In genomic region chr18:56453576-56453975, GRCh38 we compare ENCODE assay signal across 23 cellular contexts.
DNase-seq lines count a peak whose midpoint lies in the region; ATAC-seq, FAIRE-seq and TF ChIP-seq lines count a peak whose summit lies in the region.
"Had no signal": no experiment of that assay in that cellular context is flagged by ENCODE, and none has a peak within 500 bp of the region (broad histone marks: within the 10 kb centered on the region; RNA-seq: fewer than 3 reads in every experiment).

No MANE protein-coding gene starts in this region.

- peaks cover 18% of the 10 kb centered on the region; the same call in 1 of the 2 replicates for H3K9me2 ChIP-seq in GM23338 (ENCODE audit: insufficient read depth)

- POLR2A ChIA-PET in H1 (lab: Charles Lee; ENCODE audit: partially characterized antibody) = interaction anchor here (0.6 kb wide), 1 partner anchor 1005 kb away, joined by 5 read pairs; no protein-coding TSS in a partner anchor
- POLR2A ChIA-PET in activated CD8-positive, alpha-beta T cell treated with anti-CD3 and anti-CD28 coated beads for 36 hours (lab: Charles Lee) = no interaction called here

- H3K23me2 ChIP-seq in H1 (ENCODE audit: low read depth, low read length) = no peaks in the 10 kb centered on the region

- 0 out of 2 replicates have a peak overlapping the region, but pooled peaks have one; percentile 17 for H3K4me3 ChIP-seq in GM23338
- no peak overlapping the region for H3K4me3 ChIP-seq in SK-N-MC
- H3K4me3 ChIP-seq in H1 (ENCODE audit: extremely low read depth in 1 of 4, insufficient read depth in 2 of 4, low read depth in 3 of 4, low read length in 4 of 4) = peak overlapping the region in 1 of 4 experiments; percentile 32; a peak in 1 of 8 replicates
- H3K4me3 ChIP-seq in mesendoderm (ENCODE audit: low read length) = no peak overlapping the region
- H3K4me3 ChIP-seq: A549; BLaER1 treated with 17β-estradiol and CSF1 and Interleukin-3, amounts not matched to agents 10 nM and 100 nM had no signal

- H4K5ac ChIP-seq in H1 (ENCODE audit: insufficient read length, low read depth, low read length) (no peak overlapping the region), mesendoderm (ENCODE audit: low read length) (no peak overlapping the region)

- no peak for TF ChIP-seq EP300 in H1 (IDR thresholded peaks at IDR 0.05; ENCODE audit: borderline replicate concordance in 1 of 2, low read depth in 2 of 2, low read length in 2 of 2)

- H3K4ac ChIP-seq in H1 (replicated peaks; ENCODE audit: insufficient read length, low read depth, low read length) (no peak overlapping the region), mesendoderm (ENCODE audit: low read depth, low read length) (no peak overlapping the region)

- no peaks in the 10 kb centered on the region; the same call in 1 of the 3 replicates for H3K36me3 Mint-ChIP-seq in GM23338 (ENCODE audit: low read depth)
- no peaks in the 10 kb centered on the region for H3K36me3 Mint-ChIP-seq in activated CD8-positive, alpha-beta T cell treated with anti-CD3 and anti-CD28 coated beads for 36 hours (ENCODE audit: low read depth)
- H3K36me3 Mint-ChIP-seq: CD8-positive, alpha-beta T cell had no signal

- no peaks in the 10 kb centered on the region for H3K27me3 Mint-ChIP-seq in GM23338 (ENCODE audit: insufficient read depth, low read depth, poor library complexity)
- H3K27me3 Mint-ChIP-seq in activated CD8-positive, alpha-beta T cell treated with anti-CD3 and anti-CD28 coated beads for 36 hours = no peaks in the 10 kb centered on the region
- H3K27me3 Mint-ChIP-seq: CD4-positive, alpha-beta T cell had no signal

- peaks cover 13% of the 10 kb centered on the region; the same call in 2 of the 3 replicates for H3K4me1 Mint-ChIP-seq in GM23338
- H3K4me1 Mint-ChIP-seq in activated CD8-positive, alpha-beta T cell treated with anti-CD3 and anti-CD28 coated beads for 36 hours (ENCODE audit: low read depth) = no peaks in the 10 kb centered on the region
- H3K4me1 Mint-ChIP-seq: B cell had no signal

- FAIRE-seq in H1 (lab: Jason Lieb, UNC) = no peak
- FAIRE-seq: A549, G401.6, GM12891, GM19239 had no signal

- H3K27me3 ChIP-seq in GM23338 (ENCODE audit: insufficient read depth) = no peaks in the 10 kb centered on the region
- H3K27me3 ChIP-seq in H1 (replicated peaks in 1 of 4; ENCODE audit: control insufficient read depth in 3 of 4, extremely low read depth in 1 of 4, insufficient read depth in 3 of 4, low read length in 3 of 4) = no peaks in the 10 kb centered on the region
- no peaks in the 10 kb centered on the region for H3K27me3 ChIP-seq in mesendoderm (ENCODE audit: insufficient read depth, low read length, poor library complexity)
- H3K27me3 ChIP-seq: BLaER1 treated with 17β-estradiol and CSF1 and Interleukin-3, amounts not matched to agents 10 nM and 100 nM had no signal

- H3K4me2 ChIP-seq in GM23338 (peak overlapping the region; percentile 30), H1 (ENCODE audit: insufficient read depth in 1 of 2, low read depth in 2 of 2, low read length in 2 of 2) (peak overlapping the region in 1 of 2 experiments; percentile 26; a peak in 1 of 4 replicates), mesendoderm (ENCODE audit: low read length) (no peak overlapping the region)
- H3K4me2 ChIP-seq: A549; BLaER1 treated with 17β-estradiol and CSF1 and Interleukin-3, amounts not matched to agents 10 nM and 100 nM had no signal

- no peak overlapping the region for H3K23ac ChIP-seq in H1 (ENCODE audit: insufficient read length)
- H3K23ac ChIP-seq in mesendoderm (ENCODE audit: low read length) = no peak overlapping the region

- no peaks in the 10 kb centered on the region for H3K9me3 Mint-ChIP-seq in GM23338
- H3K9me3 Mint-ChIP-seq in activated CD8-positive, alpha-beta T cell treated with anti-CD3 and anti-CD28 coated beads for 36 hours = no peaks in the 10 kb centered on the region
- H3K9me3 Mint-ChIP-seq: CD4-positive, alpha-beta T cell; CD8-positive, alpha-beta T cell had no signal

- no peak overlapping the region for H2BK12ac ChIP-seq in H1 (ENCODE audit: low read depth, low read length)

- 0 out of 2 replicates have a peak overlapping the region, but pooled peaks have one; percentile 5 for H3K27ac ChIP-seq in GM23338 (ENCODE audit: low read depth)
- H3K27ac ChIP-seq in SK-N-MC = 0 out of 2 replicates have a peak overlapping the region, but pooled peaks have one; percentile 16
- no peak overlapping the region for H3K27ac ChIP-seq in H1 (ENCODE audit: low read depth, low read length)
- peak overlapping the region; percentile 17 for H3K27ac ChIP-seq in mesendoderm (ENCODE audit: low read depth, low read length)
- H3K27ac ChIP-seq: 22Rv1; A549; BLaER1 treated with 17β-estradiol and CSF1 and Interleukin-3, amounts not matched to agents 10 nM and 100 nM; C4-2B had no signal

- H3K9me3 ChIP-seq in SK-N-MC (ENCODE audit: low read depth, low read length) (no peaks in the 10 kb centered on the region), H1 (ENCODE audit: insufficient read depth in 2 of 2, low read depth in 1 of 2, low read length in 1 of 2) (no peaks in the 10 kb centered on the region)
- H3K9me3 ChIP-seq: A549; BLaER1 treated with 17β-estradiol and CSF1 and Interleukin-3, amounts not matched to agents 10 nM and 100 nM; Caco-2 had no signal

- peaks cover 24% of the 10 kb centered on the region for H3K4me1 ChIP-seq in GM23338 (ENCODE audit: insufficient read depth)
- H3K4me1 ChIP-seq in H1 (replicated peaks in 1 of 4; ENCODE audit: control insufficient read depth in 3 of 4, insufficient read depth in 4 of 4, low read length in 3 of 4) = no peaks in the 10 kb centered on the region; a peak in 2 of 7 replicates
- no peaks in the 10 kb centered on the region for H3K4me1 ChIP-seq in mesendoderm (ENCODE audit: control insufficient read depth, low read depth, low read length)
- H3K4me1 ChIP-seq: A549, Caco-2 had no signal

- no peaks in the 10 kb centered on the region for H4K20me1 ChIP-seq in GM23338 (replicated peaks; ENCODE audit: insufficient read depth)
- H4K20me1 ChIP-seq in H1 (replicated peaks in 1 of 2; ENCODE audit: control insufficient read depth in 1 of 2, insufficient read depth in 2 of 2, low read length in 2 of 2) = no peaks in the 10 kb centered on the region
- H4K20me1 ChIP-seq: BLaER1 treated with 17β-estradiol and CSF1 and Interleukin-3, amounts not matched to agents 10 nM and 100 nM had no signal

- WGBS in H1 (ENCODE audit: extremely low coverage in 1 of 2, insufficient coverage in 1 of 2, insufficient read length in 1 of 2, insufficient replicate concordance in 2 of 2, low coverage in 1 of 2, low lambda C conversion rate in 2 of 2, missing lambda C conversion rate in 1 of 2), 2 experiments = 43% methylated on average over 4 of the region's 4 CpGs; no CpG with 5 or more reads in 1 of the 2 experiments
- WGBS in mesendoderm (ENCODE audit: extremely low coverage, insufficient coverage, low lambda C conversion rate) = no CpG with 5 or more reads among the region's 4 CpGs

- no peak for TF ChIP-seq RAD21 in H1 (IDR thresholded peaks at IDR 0.05 in 1 of 2, conservative IDR thresholded peaks at IDR 0.05 in 1 of 2; ENCODE audit: low read depth in 2 of 2, low read length in 2 of 2)

- ATAC-seq in GM23338 (no peak), GM21723 (IDR thresholded peaks at IDR 0.05; ENCODE audit: unreplicated experiment) (no peak), GM19395 (IDR thresholded peaks at IDR 0.05; ENCODE audit: unreplicated experiment) (no peak), HG03521 (IDR thresholded peaks at IDR 0.05; ENCODE audit: unreplicated experiment) (no peak)
- ATAC-seq in activated CD8-positive, alpha-beta T cell treated with anti-CD3 and anti-CD28 coated beads for 36 hours = no peak
- ATAC-seq: A549; CD8-positive, alpha-beta T cell had no signal

- no peak for TF ChIP-seq CTCF in GM23338 (conservative IDR thresholded peaks at IDR 0.05; ENCODE audit: low read depth in 2 of 2)
- TF ChIP-seq CTCF in H1 (IDR thresholded peaks at IDR 0.05; ENCODE audit: control extremely low read depth in 1 of 3, insufficient read depth in 1 of 3, low read depth in 1 of 3, low read length in 3 of 3) = no peak
- no peak for TF ChIP-seq CTCF in activated CD8-positive, alpha-beta T cell treated with anti-CD3 and anti-CD28 coated beads for 36 hours (IDR thresholded peaks at IDR 0.05)

- no peak overlapping the region for H4K91ac ChIP-seq in H1 (replicated peaks; ENCODE audit: insufficient read length, low read length)

- H2AFZ ChIP-seq in GM23338 (no peak overlapping the region), H1 (ENCODE audit: low read length) (no peak overlapping the region)

- H2BK5ac ChIP-seq in H1 (ENCODE audit: low read depth, low read length) (no peak overlapping the region), mesendoderm (ENCODE audit: low read length) (no peak overlapping the region)

- H2AK5ac ChIP-seq in H1 (ENCODE audit: low read depth, low read length) (no peak overlapping the region), mesendoderm (ENCODE audit: low read length) (no peak overlapping the region)

- no peak overlapping the region for H4K8ac ChIP-seq in H1 (ENCODE audit: extremely low read depth, insufficient read depth, low read length)
- H4K8ac ChIP-seq in mesendoderm (ENCODE audit: low read depth, low read length) = no peak overlapping the region

- H3K36me3 ChIP-seq in GM23338 (ENCODE audit: insufficient read depth) = no peaks in the 10 kb centered on the region
- H3K36me3 ChIP-seq in SK-N-MC (ENCODE audit: insufficient read depth, low read length) = no peaks in the 10 kb centered on the region
- H3K36me3 ChIP-seq in H1 (ENCODE audit: control insufficient read depth in 2 of 4, insufficient read depth in 4 of 4, low read length in 3 of 4) = no peaks in the 10 kb centered on the region
- no peaks in the 10 kb centered on the region for H3K36me3 ChIP-seq in mesendoderm (ENCODE audit: control insufficient read depth, insufficient read depth, low read length)
- H3K36me3 ChIP-seq: BLaER1 treated with 17β-estradiol and CSF1 and Interleukin-3, amounts not matched to agents 10 nM and 100 nM had no signal

- no peaks in the 10 kb centered on the region for H3K79me2 ChIP-seq in GM23338 (replicated peaks; ENCODE audit: insufficient read depth)
- no peaks in the 10 kb centered on the region for H3K79me2 ChIP-seq in H1 (ENCODE audit: control insufficient read depth in 1 of 2, insufficient read depth in 2 of 2, low read length in 2 of 2)
- no peaks in the 10 kb centered on the region for H3K79me2 ChIP-seq in mesendoderm (ENCODE audit: control insufficient read depth, insufficient read depth, low read length)

- H3K79me1 ChIP-seq in H1 (ENCODE audit: low read depth, low read length) = no peaks in the 10 kb centered on the region
- H3K79me1 ChIP-seq in mesendoderm (ENCODE audit: low read length) = no peaks in the 10 kb centered on the region

- no peak for TF ChIP-seq POLR2A in H1 (IDR thresholded peaks at IDR 0.05; ENCODE audit: control extremely low read depth in 1 of 2, low read depth in 2 of 2, low read length in 2 of 2)

- no peak for DNase-seq in GM23338 (ENCODE audit: low spot score)
- no peak for DNase-seq in SK-N-MC (ENCODE audit: low read depth, low spot score)
- no peak for DNase-seq in H1 (ENCODE audit: low read depth in 1 of 2, low spot score in 2 of 2)
- DNase-seq in mesendoderm = no peak
- no peak for DNase-seq in activated CD8-positive, alpha-beta T cell treated with anti-CD3 and anti-CD28 coated beads for 36 hours
- DNase-seq: AML-193; Caco-2; Calu3; CD4-positive, alpha-beta T cell; CD8-positive, alpha-beta T cell; DMS79 treated with DMSO at 0.1 percent for 48 hours; GF-D8 had no signal

- H3K56ac ChIP-seq in H1 (replicated peaks; ENCODE audit: insufficient read length, low read depth, low read length) = no peak overlapping the region
- H3K56ac ChIP-seq in mesendoderm (ENCODE audit: low read length) = no peak overlapping the region

- no peak overlapping the region for H3K4me3 Mint-ChIP-seq in GM23338
- H3K4me3 Mint-ChIP-seq in activated CD8-positive, alpha-beta T cell treated with anti-CD3 and anti-CD28 coated beads for 36 hours = no peak overlapping the region
- H3K4me3 Mint-ChIP-seq: B cell; CD4-positive, alpha-beta T cell; CD8-positive, alpha-beta T cell had no signal

- no peak overlapping the region for H3K14ac ChIP-seq in H1 (ENCODE audit: insufficient read length)

- no peaks in the 10 kb centered on the region for H3F3A ChIP-seq in GM23338 (replicated peaks; ENCODE audit: low read depth)

- H2BK15ac ChIP-seq in H1 (ENCODE audit: low read length) = no peak overlapping the region
- no peak overlapping the region for H2BK15ac ChIP-seq in mesendoderm (replicated peaks; ENCODE audit: low read depth)

- intact Hi-C loops in activated CD8-positive, alpha-beta T cell treated with anti-CD3 and anti-CD28 coated beads for 36 hours (cut with micrococcal nuclease) = no loop called here

- H2BK120ac ChIP-seq in H1 (replicated peaks; ENCODE audit: low read depth, low read length) (peak overlapping the region; percentile 14), mesendoderm (ENCODE audit: low read depth, low read length) (no peak overlapping the region)

- no peak overlapping the region for H3K9ac ChIP-seq in SK-N-MC (ENCODE audit: insufficient read length)
- no peak overlapping the region for H3K9ac ChIP-seq in H1 (replicated peaks in 1 of 4; ENCODE audit: extremely low read depth in 1 of 4, low read depth in 3 of 4, low read length in 3 of 4)
- no peak overlapping the region for H3K9ac ChIP-seq in mesendoderm (ENCODE audit: low read length)
- H3K9ac ChIP-seq: BLaER1 treated with 17β-estradiol and CSF1 and Interleukin-3, amounts not matched to agents 10 nM and 100 nM had no signal

- no peak overlapping the region for H2BK20ac ChIP-seq in H1 (ENCODE audit: low read length)

- CTCF ChIA-PET in H1 (lab: Charles Lee; ENCODE audit: partially characterized antibody) = interaction anchor here (1.3 kb wide), 1 partner anchor 21 kb away, joined by 3 read pairs; no protein-coding TSS in a partner anchor
- CTCF ChIA-PET in activated CD8-positive, alpha-beta T cell treated with anti-CD3 and anti-CD28 coated beads for 36 hours (lab: Charles Lee) = interaction anchor here (1.5 kb wide), 1 partner anchor 123 kb away, joined by 4 read pairs; no protein-coding TSS in a partner anchor

- peak overlapping the region; percentile 75; the same call in 1 of the 2 replicates for H3K27ac Mint-ChIP-seq in GM23338
- no peak overlapping the region for H3K27ac Mint-ChIP-seq in activated CD8-positive, alpha-beta T cell treated with anti-CD3 and anti-CD28 coated beads for 36 hours
- H3K27ac Mint-ChIP-seq: B cell; CD4-positive, alpha-beta T cell; CD8-positive, alpha-beta T cell had no signal

- no peak overlapping the region for H3K18ac ChIP-seq in H1 (ENCODE audit: extremely low read depth, low read length)
- H3K18ac ChIP-seq in mesendoderm (ENCODE audit: low read length) = peak overlapping the region; percentile 18
